Comparison of ENCODE assay signal across 2 cellular contexts in genomic region chr17:18257268-18257681, GRCh38.
TF ChIP-seq lines count a peak whose summit lies in the region.

No MANE protein-coding gene starts in this region.

TF ChIP-seq in H1, 55 proteins besides CTCF, POLR2A, EP300 and RAD21:
- TF ChIP-seq KDM5A (IDR thresholded peaks at IDR 0.05; ENCODE audit: low read length) = no peak
- no peak for TF ChIP-seq MAFK (IDR thresholded peaks at IDR 0.05; ENCODE audit: low read depth, low read length)
- TF ChIP-seq POLR2AphosphoS5 (IDR thresholded peaks at IDR 0.05; ENCODE audit: low read depth, low read length) = peak; percentile 62
- no peak for TF ChIP-seq GTF2F1 (IDR thresholded peaks at IDR 0.05; ENCODE audit: borderline replicate concordance, low read depth, low read length)
- TF ChIP-seq YY1 (IDR thresholded peaks at IDR 0.05; ENCODE audit: low read depth, low read length) = peak; percentile 8; the same call in 1 of the 2 replicates
- TF ChIP-seq TEAD4 (IDR thresholded peaks at IDR 0.05; ENCODE audit: low read depth, low read length) = peak; percentile 53
- TF ChIP-seq KDM1A (IDR thresholded peaks at IDR 0.05; ENCODE audit: borderline replicate concordance, low read length) = no peak
- no peak for TF ChIP-seq BACH1 (IDR thresholded peaks at IDR 0.05; ENCODE audit: low read length)
- TF ChIP-seq SIN3A (conservative IDR thresholded peaks at IDR 0.05 in 1 of 2, IDR thresholded peaks at IDR 0.05 in 1 of 2; ENCODE audit: low read depth in 1 of 2, low read length in 2 of 2) = 0 out of 4 replicates have a peak, but pooled peaks of 1 of the 2 experiments have one; percentile 43
- peak; percentile 61; the same call in 1 of the 2 replicates for TF ChIP-seq SP1 (IDR thresholded peaks at IDR 0.05; ENCODE audit: low read depth, low read length)
- TF ChIP-seq TAF7 (optimal IDR thresholded peaks at IDR 0.05; ENCODE audit: borderline replicate concordance, low read depth, low read length) = no peak
- no peak for TF ChIP-seq BCL11A (IDR thresholded peaks at IDR 0.05; ENCODE audit: low read depth in 2 of 2, low read length in 2 of 2)
- TF ChIP-seq TBP (IDR thresholded peaks at IDR 0.05; ENCODE audit: low read depth, low read length) = no peak
- no peak for TF ChIP-seq SRF (IDR thresholded peaks at IDR 0.05; ENCODE audit: low read depth, low read length)
- no peak for TF ChIP-seq CBX5 (IDR thresholded peaks at IDR 0.05; ENCODE audit: low read depth, low read length)
- no peak for TF ChIP-seq ZNF274 (IDR thresholded peaks at IDR 0.05; ENCODE audit: borderline replicate concordance, extremely low read depth, low read length)
- no peak for TF ChIP-seq KDM4A (IDR thresholded peaks at IDR 0.05; ENCODE audit: low read depth, low read length, severe bottlenecking)
- no peak; the same call in 1 of the 2 replicates for TF ChIP-seq RBBP5 (IDR thresholded peaks at IDR 0.05; ENCODE audit: borderline replicate concordance, low read depth, low read length)
- 0 out of 2 replicates have a peak, but pooled peaks have one; percentile 18 for TF ChIP-seq TAF1 (IDR thresholded peaks at IDR 0.05; ENCODE audit: low read depth, low read length)
- no peak for TF ChIP-seq SP4 (IDR thresholded peaks at IDR 0.05; ENCODE audit: low read length)
- TF ChIP-seq CTBP2 (IDR thresholded peaks at IDR 0.05; ENCODE audit: borderline replicate concordance, insufficient read depth, insufficient read length, low read length) = peak; percentile 15
- TF ChIP-seq SIRT6 (IDR thresholded peaks at IDR 0.05; ENCODE audit: low read length) = no peak
- no peak for TF ChIP-seq SIX5 (IDR thresholded peaks at IDR 0.05; ENCODE audit: low read depth, low read length)
TF ChIP-seq in H1: peak in this region for 7.

TF ChIP-seq in neural cell, 6 proteins besides CTCF, POLR2A, EP300 and RAD21:
- TF ChIP-seq SMC3 (conservative IDR thresholded peaks at IDR 0.05; ENCODE audit: poor library complexity) (no peak), MXI1 (conservative IDR thresholded peaks at IDR 0.05; ENCODE audit: poor library complexity, severe bottlenecking) (no peak), TAF1 (IDR thresholded peaks at IDR 0.05; ENCODE audit: low read depth) (no peak), POLR2AphosphoS5 (IDR thresholded peaks at IDR 0.05) (no peak), REST (IDR thresholded peaks at IDR 0.05; ENCODE audit: borderline replicate concordance) (no peak), EZH2 (IDR thresholded peaks at IDR 0.05; ENCODE audit: borderline replicate concordance, insufficient read depth, low read length, poor library complexity, severe bottlenecking) (no peak)
